In genomic region chr13:42055500-42056085, GRCh38 we compare ENCODE assay signal across 29 cellular contexts. TPM values are rescaled to one million over a fixed set of nuclear protein-coding genes. Genes with fewer than 3 reads are reported as not detected.
A peak's percentile ranks its signal among the peaks of the same experiment; 100 is the strongest.
DNase-seq lines count a peak whose midpoint lies in the region; ATAC-seq and TF ChIP-seq lines count a peak whose summit lies in the region.
"Had no signal": no experiment of that assay in that cellular context is flagged by ENCODE, and none has a peak within 500 bp of the region (broad histone marks: within the 10 kb centered on the region; RNA-seq: fewer than 3 reads in every experiment).

No MANE protein-coding gene starts in this region.

- H3K9me3 ChIP-seq in heart right ventricle (peaks cover 0 to 10% (median 7%) of the 10 kb centered on the region in 11 donors), Loucy (ENCODE audit: insufficient read depth, low read depth, low read length) (no peaks in the 10 kb centered on the region), ascending aorta (no peaks in the 10 kb centered on the region)
- no peaks in the 10 kb centered on the region for H3K9me3 ChIP-seq in effector memory CD4-positive, alpha-beta T cell (ENCODE audit: control insufficient read depth, low read length)
- H3K9me3 ChIP-seq: adrenal gland, Peyer's patch, SJSA1, vagina had no signal

- no peak overlapping the region for H2AFZ ChIP-seq in Loucy (ENCODE audit: low read length)
- H2AFZ ChIP-seq: GM23248 had no signal

- no peaks in the 10 kb centered on the region for H3F3A ChIP-seq in Loucy (ENCODE audit: low read depth)

- peaks cover 5% of the 10 kb centered on the region for H4K20me1 ChIP-seq in Loucy (ENCODE audit: insufficient read depth, low read length, poor library complexity, severe bottlenecking)

- DNase-seq in heart right ventricle (no peak), left cardiac atrium (no peak), ascending aorta (ENCODE audit: low spot score in 2 of 2) (no peak)
- DNase-seq in effector memory CD4-positive, alpha-beta T cell: no peak
- DNase-seq: activated CD4-positive, CD25-positive, alpha-beta regulatory T cell treated with anti-CD3 and anti-CD28 coated beads, Interleukin-2, amount 50 U/mL, for 72 hours; adrenal gland; brain microvascular endothelial cell; DMS 273 treated with DMSO at 0.1 percent for 48 hours; effector CD8-positive, alpha-beta T cell; erythroblast; GM23248; hippocampal formation; immature natural killer cell; naive thymus-derived CD4-positive, alpha-beta T cell; NCI-H1092; NCI-H187; NCI-H2171 treated with DMSO at 0.1 percent for 48 hours; NCI-H524 treated with DMSO at 0.1 percent for 48 hours; nucleus accumbens; Peyer's patch; small intestine; stimulated activated CD4-positive, alpha-beta T cell treated with anti-CD3 and anti-CD28 coated beads, Interleukin-1b, Interleukin-23, amount 100 ng/mL, for 48 hours; T-cell had no signal

- H3K9ac ChIP-seq in Loucy (ENCODE audit: low read depth, low read length, poor library complexity, severe bottlenecking): no peak overlapping the region
- H3K9ac ChIP-seq: GM23248 had no signal

- intact Hi-C loops in heart right ventricle (cut with DNase I) (no loop called here), left cardiac atrium (cut with DNase I) (no loop called here), ascending aorta (cut with DNase I) (no loop called here)

- peak overlapping the region in 6 of 10 donors; percentile 1 to 63 (median 30) for H3K27ac ChIP-seq in heart right ventricle
- H3K27ac ChIP-seq in ascending aorta: peak overlapping the region; percentile 6 to 14
- no peak overlapping the region for H3K27ac ChIP-seq in effector memory CD4-positive, alpha-beta T cell (ENCODE audit: insufficient read depth, low read length, poor library complexity, severe bottlenecking)
- H3K27ac ChIP-seq: adrenal gland, brain microvascular endothelial cell, C4-2B, GM23248, Peyer's patch, SJSA1, vagina had no signal

- H3K4me2 ChIP-seq in Loucy (ENCODE audit: low read depth, low read length, poor library complexity, severe bottlenecking): peak overlapping the region; percentile 17

- TF ChIP-seq CTCF in heart right ventricle (IDR thresholded peaks at IDR 0.05) (no peak), Loucy (conservative IDR thresholded peaks at IDR 0.05; ENCODE audit: low read length) (no peak), ascending aorta (IDR thresholded peaks at IDR 0.05) (no peak)

- 49 to 61% methylated on average over 6 of the region's 6 CpGs for WGBS in heart right ventricle, 2 donors

- ATAC-seq in heart right ventricle: peak in 3 of 8 donors; percentile 46 to 63 (median 46)
- no peak for ATAC-seq in left cardiac atrium
- ATAC-seq in HG02973 (IDR thresholded peaks at IDR 0.05; ENCODE audit: unreplicated experiment): no peak
- ATAC-seq in HG03457 (IDR thresholded peaks at IDR 0.05; ENCODE audit: unreplicated experiment): no peak
- ATAC-seq: naive thymus-derived CD4-positive, alpha-beta T cell; T-cell had no signal

- no peaks in the 10 kb centered on the region for H3K9me2 ChIP-seq in Loucy (replicated peaks; ENCODE audit: low read depth, low read length)

- H3K4me3 ChIP-seq in heart right ventricle: peak overlapping the region in 4 of 10 donors; percentile 0 to 6 (median 6)
- H3K4me3 ChIP-seq in Loucy (ENCODE audit: low read length, poor library complexity, severe bottlenecking): no peak overlapping the region
- peak overlapping the region in 1 of 2 donors; percentile 3 for H3K4me3 ChIP-seq in ascending aorta
- no peak overlapping the region for H3K4me3 ChIP-seq in effector memory CD4-positive, alpha-beta T cell (ENCODE audit: insufficient read depth, low read depth, low read length, poor library complexity, severe bottlenecking)
- H3K4me3 ChIP-seq: adrenal gland, GM23248, Peyer's patch, SJSA1, vagina had no signal

- H3K36me3 ChIP-seq in heart right ventricle (peaks cover 0 to 16% (median 0%) of the 10 kb centered on the region in 9 donors), Loucy (ENCODE audit: insufficient read depth, low read length) (no peaks in the 10 kb centered on the region), ascending aorta (peaks cover 0 to 3% of the 10 kb centered on the region in 2 donors)
- no peaks in the 10 kb centered on the region for H3K36me3 ChIP-seq in effector memory CD4-positive, alpha-beta T cell (ENCODE audit: control insufficient read depth, insufficient read depth, low read length)
- H3K36me3 ChIP-seq: adrenal gland, Peyer's patch had no signal

- peaks cover 0 to 26% (median 17%) of the 10 kb centered on the region in 9 donors for H3K4me1 ChIP-seq in heart right ventricle
- H3K4me1 ChIP-seq in Loucy (ENCODE audit: insufficient read depth, low read length, poor library complexity, severe bottlenecking): peaks cover 33% of the 10 kb centered on the region
- peaks cover 0 to 9% of the 10 kb centered on the region in 2 donors for H3K4me1 ChIP-seq in ascending aorta
- H3K4me1 ChIP-seq in effector memory CD4-positive, alpha-beta T cell (ENCODE audit: control insufficient read depth, insufficient read depth, low read length, poor library complexity, severe bottlenecking): no peaks in the 10 kb centered on the region
- H3K4me1 ChIP-seq: Peyer's patch, SJSA1, vagina had no signal

- H3K27me3 ChIP-seq in heart right ventricle: no peaks in the 10 kb centered on the region
- no peaks in the 10 kb centered on the region for H3K27me3 ChIP-seq in Loucy (ENCODE audit: insufficient read depth, low read length, poor library complexity, severe bottlenecking)
- no peaks in the 10 kb centered on the region for H3K27me3 ChIP-seq in ascending aorta
- H3K27me3 ChIP-seq in effector memory CD4-positive, alpha-beta T cell (replicated peaks; ENCODE audit: control insufficient read depth, insufficient read depth, low read length, poor library complexity, severe bottlenecking): no peaks in the 10 kb centered on the region
- H3K27me3 ChIP-seq: adrenal gland, brain microvascular endothelial cell, Peyer's patch, SJSA1, vagina had no signal

- peaks cover 3% of the 10 kb centered on the region; the same call in 1 of the 2 replicates for H3K79me2 ChIP-seq in Loucy (ENCODE audit: insufficient read depth, low read length)

RNA-seq across cellular contexts. Expression of gene DGKH, which starts 7.1 kb away (rescaled TPM):
- 10 to 100 TPM in 1 of 10 donors, 1 to 10 TPM in 9; 4.7 to 11.0 (median 8.1) TPM for total RNA-seq in heart right ventricle
- 1 to 10 TPM; 1.2 to 2.7 TPM for polyA plus RNA-seq in heart right ventricle
- total RNA-seq in left cardiac atrium: 1 to 10 TPM; 4.0 to 8.8 TPM
- 16.0 TPM for total RNA-seq in ascending aorta
